ENCODE assay signal across 1 cellular context in genomic region chr17:72658675-72659074, GRCh38.
TF ChIP-seq lines count a peak whose summit lies in the region.

No MANE protein-coding gene starts in this region.

TF ChIP-seq in WTC11, 78 proteins besides CTCF, POLR2A, EP300 and RAD21 (continued from another document):
- no peak for TF ChIP-seq ZNF263 (CRISPR knock-in tag; IDR thresholded peaks at IDR 0.05; ENCODE audit: low read depth)
- TF ChIP-seq ZNF423 (CRISPR knock-in tag; IDR thresholded peaks at IDR 0.05) = no peak
